In genomic region chr3:185767324-185767688, GRCh38 we compare ENCODE assay signal across 3 cellular contexts.
TF ChIP-seq lines count a peak whose summit lies in the region.

No MANE protein-coding gene starts in this region.

TF ChIP-seq in SK-N-SH, 30 proteins besides CTCF, POLR2A, EP300 and RAD21:
- TF ChIP-seq GABPA (IDR thresholded peaks at IDR 0.05; ENCODE audit: low read depth) (no peak), SMC3 (IDR thresholded peaks at IDR 0.05; ENCODE audit: low read depth, low read length) (no peak), TCF12 (IDR thresholded peaks at IDR 0.05) (no peak), RXRA (IDR thresholded peaks at IDR 0.05; ENCODE audit: borderline replicate concordance, low read depth) (no peak)
- TF ChIP-seq, protein P1, sequence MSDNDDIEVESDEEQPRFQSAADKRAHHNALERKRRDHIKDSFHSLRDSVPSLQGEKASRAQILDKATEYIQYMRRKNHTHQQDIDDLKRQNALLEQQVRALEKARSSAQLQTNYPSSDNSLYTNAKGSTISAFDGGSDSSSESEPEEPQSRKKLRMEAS (IDR thresholded peaks at IDR 0.05; ENCODE audit: low read depth) = no peak

TF ChIP-seq in SK-N-SH treated with all-trans-retinoic acid at 6 μM for 48 hours, 23 proteins besides CTCF, POLR2A, EP300 and RAD21:
- no peak for TF ChIP-seq ZFP30 (CRISPR knock-in tag; IDR thresholded peaks at IDR 0.05)
- TF ChIP-seq TCF4 (CRISPR knock-in tag; IDR thresholded peaks at IDR 0.05; ENCODE audit: borderline replicate concordance) = no peak
- TF ChIP-seq PPARA (CRISPR knock-in tag; IDR thresholded peaks at IDR 0.05; ENCODE audit: borderline replicate concordance) = no peak
- TF ChIP-seq SNAI2 (CRISPR knock-in tag; IDR thresholded peaks at IDR 0.05) = no peak
- TF ChIP-seq RARB (CRISPR knock-in tag; IDR thresholded peaks at IDR 0.05) = no peak
- TF ChIP-seq ZC3H10 (CRISPR knock-in tag; IDR thresholded peaks at IDR 0.05) = no peak
- TF ChIP-seq ARNTL (CRISPR knock-in tag; IDR thresholded peaks at IDR 0.05; ENCODE audit: borderline replicate concordance, low read depth) = no peak
TF ChIP-seq in SK-N-SH treated with all-trans-retinoic acid at 6 μM for 48 hours: peak in this region for 0.

TF ChIP-seq in GM23338, 12 proteins besides CTCF, POLR2A, EP300 and RAD21:
- TF ChIP-seq ZNF331 (CRISPR knock-in tag; IDR thresholded peaks at IDR 0.05; ENCODE audit: low read depth) (no peak), POLR2AphosphoS5 (IDR thresholded peaks at IDR 0.05; ENCODE audit: low read depth) (no peak), EZH2phosphoT487 (IDR thresholded peaks at IDR 0.05; ENCODE audit: unreplicated experiment) (no peak), NANOG (IDR thresholded peaks at IDR 0.05; ENCODE audit: borderline replicate concordance) (no peak), JUNB (IDR thresholded peaks at IDR 0.05; ENCODE audit: unreplicated experiment) (no peak), EZH2 (IDR thresholded peaks at IDR 0.05; ENCODE audit: low read depth, unreplicated experiment) (no peak), ZNF114 (CRISPR knock-in tag; IDR thresholded peaks at IDR 0.05) (no peak), CREB1 (CRISPR knock-in tag; IDR thresholded peaks at IDR 0.05; ENCODE audit: low read depth) (no peak), STAT1 (IDR thresholded peaks at IDR 0.05; ENCODE audit: unreplicated experiment) (no peak), ETS1 (IDR thresholded peaks at IDR 0.05) (no peak)
- TF ChIP-seq, protein P2, sequence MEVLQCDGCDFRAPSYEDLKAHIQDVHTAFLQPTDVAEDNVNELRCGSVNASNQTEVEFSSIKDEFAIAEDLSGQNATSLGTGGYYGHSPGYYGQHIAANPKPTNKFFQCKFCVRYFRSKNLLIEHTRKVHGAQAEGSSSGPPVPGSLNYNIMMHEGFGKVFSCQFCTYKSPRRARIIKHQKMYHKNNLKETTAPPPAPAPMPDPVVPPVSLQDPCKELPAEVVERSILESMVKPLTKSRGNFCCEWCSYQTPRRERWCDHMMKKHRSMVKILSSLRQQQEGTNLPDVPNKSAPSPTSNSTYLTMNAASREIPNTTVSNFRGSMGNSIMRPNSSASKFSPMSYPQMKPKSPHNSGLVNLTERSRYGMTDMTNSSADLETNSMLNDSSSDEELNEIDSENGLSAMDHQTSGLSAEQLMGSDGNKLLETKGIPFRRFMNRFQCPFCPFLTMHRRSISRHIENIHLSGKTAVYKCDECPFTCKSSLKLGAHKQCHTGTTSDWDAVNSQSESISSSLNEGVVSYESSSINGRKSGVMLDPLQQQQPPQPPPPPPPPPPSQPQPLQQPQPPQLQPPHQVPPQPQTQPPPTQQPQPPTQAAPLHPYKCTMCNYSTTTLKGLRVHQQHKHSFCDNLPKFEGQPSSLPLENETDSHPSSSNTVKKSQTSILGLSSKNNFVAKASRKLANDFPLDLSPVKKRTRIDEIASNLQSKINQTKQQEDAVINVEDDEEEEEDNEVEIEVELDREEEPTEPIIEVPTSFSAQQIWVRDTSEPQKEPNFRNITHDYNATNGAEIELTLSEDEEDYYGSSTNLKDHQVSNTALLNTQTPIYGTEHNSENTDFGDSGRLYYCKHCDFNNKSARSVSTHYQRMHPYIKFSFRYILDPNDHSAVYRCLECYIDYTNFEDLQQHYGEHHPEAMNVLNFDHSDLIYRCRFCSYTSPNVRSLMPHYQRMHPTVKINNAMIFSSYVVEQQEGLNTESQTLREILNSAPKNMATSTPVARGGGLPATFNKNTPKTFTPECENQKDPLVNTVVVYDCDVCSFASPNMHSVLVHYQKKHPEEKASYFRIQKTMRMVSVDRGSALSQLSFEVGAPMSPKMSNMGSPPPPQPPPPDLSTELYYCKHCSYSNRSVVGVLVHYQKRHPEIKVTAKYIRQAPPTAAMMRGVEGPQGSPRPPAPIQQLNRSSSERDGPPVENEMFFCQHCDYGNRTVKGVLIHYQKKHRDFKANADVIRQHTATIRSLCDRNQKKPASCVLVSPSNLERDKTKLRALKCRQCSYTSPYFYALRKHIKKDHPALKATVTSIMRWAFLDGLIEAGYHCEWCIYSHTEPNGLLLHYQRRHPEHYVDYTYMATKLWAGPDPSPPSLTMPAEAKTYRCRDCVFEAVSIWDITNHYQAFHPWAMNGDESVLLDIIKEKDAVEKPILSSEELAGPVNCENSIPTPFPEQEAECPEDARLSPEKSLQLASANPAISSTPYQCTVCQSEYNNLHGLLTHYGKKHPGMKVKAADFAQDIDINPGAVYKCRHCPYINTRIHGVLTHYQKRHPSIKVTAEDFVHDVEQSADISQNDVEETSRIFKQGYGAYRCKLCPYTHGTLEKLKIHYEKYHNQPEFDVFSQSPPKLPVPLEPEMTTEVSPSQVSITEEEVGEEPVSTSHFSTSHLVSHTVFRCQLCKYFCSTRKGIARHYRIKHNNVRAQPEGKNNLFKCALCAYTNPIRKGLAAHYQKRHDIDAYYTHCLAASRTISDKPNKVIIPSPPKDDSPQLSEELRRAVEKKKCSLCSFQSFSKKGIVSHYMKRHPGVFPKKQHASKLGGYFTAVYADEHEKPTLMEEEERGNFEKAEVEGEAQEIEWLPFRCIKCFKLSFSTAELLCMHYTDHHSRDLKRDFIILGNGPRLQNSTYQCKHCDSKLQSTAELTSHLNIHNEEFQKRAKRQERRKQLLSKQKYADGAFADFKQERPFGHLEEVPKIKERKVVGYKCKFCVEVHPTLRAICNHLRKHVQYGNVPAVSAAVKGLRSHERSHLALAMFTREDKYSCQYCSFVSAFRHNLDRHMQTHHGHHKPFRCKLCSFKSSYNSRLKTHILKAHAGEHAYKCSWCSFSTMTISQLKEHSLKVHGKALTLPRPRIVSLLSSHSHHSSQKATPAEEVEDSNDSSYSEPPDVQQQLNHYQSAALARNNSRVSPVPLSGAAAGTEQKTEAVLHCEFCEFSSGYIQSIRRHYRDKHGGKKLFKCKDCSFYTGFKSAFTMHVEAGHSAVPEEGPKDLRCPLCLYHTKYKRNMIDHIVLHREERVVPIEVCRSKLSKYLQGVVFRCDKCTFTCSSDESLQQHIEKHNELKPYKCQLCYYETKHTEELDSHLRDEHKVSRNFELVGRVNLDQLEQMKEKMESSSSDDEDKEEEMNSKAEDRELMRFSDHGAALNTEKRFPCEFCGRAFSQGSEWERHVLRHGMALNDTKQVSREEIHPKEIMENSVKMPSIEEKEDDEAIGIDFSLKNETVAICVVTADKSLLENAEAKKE (CRISPR knock-in tag; IDR thresholded peaks at IDR 0.05) = no peak
- TF ChIP-seq, protein P3, sequence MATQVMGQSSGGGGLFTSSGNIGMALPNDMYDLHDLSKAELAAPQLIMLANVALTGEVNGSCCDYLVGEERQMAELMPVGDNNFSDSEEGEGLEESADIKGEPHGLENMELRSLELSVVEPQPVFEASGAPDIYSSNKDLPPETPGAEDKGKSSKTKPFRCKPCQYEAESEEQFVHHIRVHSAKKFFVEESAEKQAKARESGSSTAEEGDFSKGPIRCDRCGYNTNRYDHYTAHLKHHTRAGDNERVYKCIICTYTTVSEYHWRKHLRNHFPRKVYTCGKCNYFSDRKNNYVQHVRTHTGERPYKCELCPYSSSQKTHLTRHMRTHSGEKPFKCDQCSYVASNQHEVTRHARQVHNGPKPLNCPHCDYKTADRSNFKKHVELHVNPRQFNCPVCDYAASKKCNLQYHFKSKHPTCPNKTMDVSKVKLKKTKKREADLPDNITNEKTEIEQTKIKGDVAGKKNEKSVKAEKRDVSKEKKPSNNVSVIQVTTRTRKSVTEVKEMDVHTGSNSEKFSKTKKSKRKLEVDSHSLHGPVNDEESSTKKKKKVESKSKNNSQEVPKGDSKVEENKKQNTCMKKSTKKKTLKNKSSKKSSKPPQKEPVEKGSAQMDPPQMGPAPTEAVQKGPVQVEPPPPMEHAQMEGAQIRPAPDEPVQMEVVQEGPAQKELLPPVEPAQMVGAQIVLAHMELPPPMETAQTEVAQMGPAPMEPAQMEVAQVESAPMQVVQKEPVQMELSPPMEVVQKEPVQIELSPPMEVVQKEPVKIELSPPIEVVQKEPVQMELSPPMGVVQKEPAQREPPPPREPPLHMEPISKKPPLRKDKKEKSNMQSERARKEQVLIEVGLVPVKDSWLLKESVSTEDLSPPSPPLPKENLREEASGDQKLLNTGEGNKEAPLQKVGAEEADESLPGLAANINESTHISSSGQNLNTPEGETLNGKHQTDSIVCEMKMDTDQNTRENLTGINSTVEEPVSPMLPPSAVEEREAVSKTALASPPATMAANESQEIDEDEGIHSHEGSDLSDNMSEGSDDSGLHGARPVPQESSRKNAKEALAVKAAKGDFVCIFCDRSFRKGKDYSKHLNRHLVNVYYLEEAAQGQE (IDR thresholded peaks at IDR 0.05; ENCODE audit: unreplicated experiment) = no peak
